Comparison of ENCODE assay signal across 8 cellular contexts in genomic region chr3:122560680-122561079, GRCh38. TPM values are rescaled to one million over a fixed set of nuclear protein-coding genes. Genes with fewer than 3 reads are reported as not detected.
DNase-seq lines count a peak whose midpoint lies in the region; ATAC-seq and TF ChIP-seq lines count a peak whose summit lies in the region.

No MANE protein-coding gene starts in this region.

- no peak overlapping the region for H3K27ac ChIP-seq in right atrium auricular region

- no peak overlapping the region for H3K4me3 Mint-ChIP-seq in activated naive CD8-positive, alpha-beta T cell treated with anti-CD3 and anti-CD28 coated beads for 36 hours

- no peak overlapping the region for H3K27ac Mint-ChIP-seq in activated naive CD8-positive, alpha-beta T cell treated with anti-CD3 and anti-CD28 coated beads for 36 hours

- no peaks in the 10 kb centered on the region for H3K9me3 Mint-ChIP-seq in activated naive CD8-positive, alpha-beta T cell treated with anti-CD3 and anti-CD28 coated beads for 36 hours

- DNase-seq in right atrium auricular region (ENCODE audit: low spot score) (no peak), Right ventricle myocardium inferior (ENCODE audit: missing footprints) (no peak), LHCN-M2 (ENCODE audit: low read depth) (peak; percentile 79), SHP77 treated with DMSO at 0.1 percent for 48 hours (lab: John Stamatoyannopoulos, UW) (peak; percentile 42), iris pigment epithelial cell (ENCODE audit: low read depth) (peak; percentile 70)
- peak; percentile 37 for DNase-seq in activated naive CD8-positive, alpha-beta T cell treated with anti-CD3 and anti-CD28 coated beads for 36 hours
- DNase-seq in stimulated activated CD4-positive, alpha-beta T cell treated with anti-CD3 and anti-CD28 coated beads, Interleukin-2, amount 100 ng/mL, for 4 hours (ENCODE audit: low read depth), result peak; percentile 50

- intact Hi-C loops in Right ventricle myocardium inferior (cut with DNase I), result loop anchor here (10.0 kb wide), 1 partner anchor 234 kb away; the partner anchor contains the start of genes HSPBAP1 and SLC49A4

- ATAC-seq in Right ventricle myocardium inferior, result no peak
- no peak for ATAC-seq in HG03025 (IDR thresholded peaks at IDR 0.05; ENCODE audit: low FRiP score, unreplicated experiment)

- H3K4me3 ChIP-seq in right atrium auricular region, result no peak overlapping the region

- no peaks in the 10 kb centered on the region for H3K9me3 ChIP-seq in right atrium auricular region

- no peaks in the 10 kb centered on the region for H3K27me3 Mint-ChIP-seq in activated naive CD8-positive, alpha-beta T cell treated with anti-CD3 and anti-CD28 coated beads for 36 hours

- peaks cover 0 to 26% of the 10 kb centered on the region in 2 donors for H3K4me1 ChIP-seq in right atrium auricular region

- H3K36me3 Mint-ChIP-seq in activated naive CD8-positive, alpha-beta T cell treated with anti-CD3 and anti-CD28 coated beads for 36 hours, result peaks cover 19% of the 10 kb centered on the region

- peak; percentile 23 to 66 for TF ChIP-seq CTCF in right atrium auricular region (IDR thresholded peaks at IDR 0.05)

- H3K36me3 ChIP-seq in right atrium auricular region, result peaks cover 24% of the 10 kb centered on the region

- peaks cover 38% of the 10 kb centered on the region for H3K4me1 Mint-ChIP-seq in activated naive CD8-positive, alpha-beta T cell treated with anti-CD3 and anti-CD28 coated beads for 36 hours

- H3K27me3 ChIP-seq in right atrium auricular region, result no peaks in the 10 kb centered on the region

RNA-seq across cellular contexts. Expression of gene PARP9, which starts 3.4 kb away (rescaled TPM):
- total RNA-seq in right atrium auricular region (10 to 100 TPM in 1 of 2 donors, 1 to 10 TPM in 1; 9.2 to 14.5 TPM), Right ventricle myocardium inferior (14.0 TPM), LHCN-M2 (2014; rRNA removed) (9.0 and 21.3 TPM in 2 replicates)
- polyA plus RNA-seq in LHCN-M2 (2012), result 3.5 TPM
- total RNA-seq in activated naive CD8-positive, alpha-beta T cell treated with anti-CD3 and anti-CD28 coated beads for 36 hours, result 10 to 100 TPM; 39.0 to 40.9 TPM

RNA-seq across cellular contexts. Expression of gene DTX3L, which starts 3.5 kb away (rescaled TPM):
- total RNA-seq in right atrium auricular region (10 to 100 TPM in 1 of 2 donors, 1 to 10 TPM in 1; 8.6 to 12.1 TPM), Right ventricle myocardium inferior (14.6 TPM), LHCN-M2 (2014; rRNA removed) (13.2 and 24.9 TPM in 2 replicates)
- polyA plus RNA-seq in LHCN-M2 (2012), result 4.9 TPM
- total RNA-seq in activated naive CD8-positive, alpha-beta T cell treated with anti-CD3 and anti-CD28 coated beads for 36 hours, result 10 to 100 TPM; 52.8 to 54.9 TPM

RNA-seq across cellular contexts. Expression of gene PARP15, which starts 16.8 kb away (rescaled TPM):
- total RNA-seq in right atrium auricular region (1 to 10 TPM; 1.1 to 1.7 TPM), Right ventricle myocardium inferior (0.51 TPM), LHCN-M2 (2014; rRNA removed) (not detected in 2 replicates)
- not detected for polyA plus RNA-seq in LHCN-M2 (2012)
- 1 to 10 TPM; 8.7 to 9.1 TPM for total RNA-seq in activated naive CD8-positive, alpha-beta T cell treated with anti-CD3 and anti-CD28 coated beads for 36 hours

RNA-seq across cellular contexts. Expression of gene KPNA1, which starts 45.9 kb away (rescaled TPM):
- 10 to 100 TPM; 33.3 to 40.0 TPM for total RNA-seq in right atrium auricular region
- 71.7 TPM for total RNA-seq in Right ventricle myocardium inferior
- total RNA-seq in LHCN-M2 (2014; rRNA removed), result 28.0 and 34.6 TPM in 2 replicates
- 29.6 TPM for polyA plus RNA-seq in LHCN-M2 (2012)
- 10 to 100 TPM; 47.4 to 49.0 TPM for total RNA-seq in activated naive CD8-positive, alpha-beta T cell treated with anti-CD3 and anti-CD28 coated beads for 36 hours

Comparison
In these comparisons a context has a peak if more than half of its experiments do, and no peak if none do; other contexts are left out.
1. DNase-seq: peak in LHCN-M2 (single experiment), SHP77 treated with DMSO at 0.1 percent for 48 hours (single experiment), activated naive CD8-positive, alpha-beta T cell treated with anti-CD3 and anti-CD28 coated beads for 36 hours (single experiment), iris pigment epithelial cell (single experiment) and stimulated activated CD4-positive, alpha-beta T cell treated with anti-CD3 and anti-CD28 coated beads, Interleukin-2, amount 100 ng/mL, for 4 hours (single experiment); none in right atrium auricular region (single experiment) and Right ventricle myocardium inferior (single experiment).